ENCODE assay signal across 8 cellular contexts in genomic region chr1:172429324-172430127, GRCh38. TPM values are rescaled to one million over a fixed set of nuclear protein-coding genes. Genes with fewer than 3 reads are reported as not detected.
DNase-seq lines count a peak whose midpoint lies in the region; ATAC-seq and TF ChIP-seq lines count a peak whose summit lies in the region.

No MANE protein-coding gene starts in this region.

- ATAC-seq in HG02642 (IDR thresholded peaks at IDR 0.05; ENCODE audit: poor library complexity, unreplicated experiment) = no peak
- no peak for ATAC-seq in HG03354 (IDR thresholded peaks at IDR 0.05; ENCODE audit: poor library complexity, severe bottlenecking, unreplicated experiment)

- H4K20me1 ChIP-seq in GM23248 (ENCODE audit: insufficient read depth) (no peaks in the 10 kb centered on the region), osteoblast (ENCODE audit: insufficient read depth, low read length) (no peaks in the 10 kb centered on the region)

- no peaks in the 10 kb centered on the region for H3K27me3 ChIP-seq in CD4-positive, alpha-beta memory T cell (ENCODE audit: insufficient read depth, low read length)
- H3K27me3 ChIP-seq in GM23248 (replicated peaks; ENCODE audit: insufficient read depth) = no peaks in the 10 kb centered on the region
- no peaks in the 10 kb centered on the region for H3K27me3 ChIP-seq in osteoblast (ENCODE audit: insufficient read depth, low read length)

- H3K4me3 Mint-ChIP-seq in CD4-positive, alpha-beta memory T cell = peak overlapping the region in 2 of 8 donors; percentile 26 to 39

- H2AFZ ChIP-seq in GM23248 = no peak overlapping the region
- no peak overlapping the region for H2AFZ ChIP-seq in osteoblast (ENCODE audit: low read length)

- no peak overlapping the region for H3K27ac ChIP-seq in CD4-positive, alpha-beta memory T cell (ENCODE audit: low read depth, low read length)
- no peak overlapping the region for H3K27ac ChIP-seq in GM23248
- no peak overlapping the region for H3K27ac ChIP-seq in osteoblast (ENCODE audit: low read depth, low read length)

- peaks cover 0 to 5% (median 0%) of the 10 kb centered on the region in 8 donors for H3K9me3 Mint-ChIP-seq in CD4-positive, alpha-beta memory T cell

- CTCF ChIA-PET in CD4-positive, alpha-beta memory T cell (lab: Charles Lee; ENCODE audit: partially characterized antibody) = interaction anchor here (0.8 to 8.9 kb wide), 15 partner anchors 11 to 629 kb away, joined by 3 to 135 read pairs (median 4); partner anchors contain the start of gene PIGC

- WGBS in GM23248 (ENCODE audit: low coverage in 1 of 2, low lambda C conversion rate in 2 of 2, missing lambda C conversion rate in 2 of 2), 2 experiments = 95 to 97% methylated on average over 1 of the region's 1 CpG

- peaks cover 59% of the 10 kb centered on the region for H3K4me1 ChIP-seq in CD4-positive, alpha-beta memory T cell (ENCODE audit: insufficient read depth, low read length)
- H3K4me1 ChIP-seq in GM23248 (ENCODE audit: insufficient read depth) (no peaks in the 10 kb centered on the region), osteoblast (ENCODE audit: insufficient read depth, low read length) (no peaks in the 10 kb centered on the region)

- POLR2A ChIA-PET in CD4-positive, alpha-beta memory T cell (lab: Charles Lee; ENCODE audit: partially characterized antibody) = interaction anchor here (0.5 to 3.2 kb wide), 4 partner anchors 14 to 132 kb away, joined by 3 to 21 read pairs (median 5); partner anchors contain the start of gene PIGC

- peak; percentile 81 for TF ChIP-seq CTCF in fibroblast of pulmonary artery (IDR thresholded peaks at IDR 0.05; ENCODE audit: low read length, missing control alignments)
- peak; percentile 86 for TF ChIP-seq CTCF in osteoblast (IDR thresholded peaks at IDR 0.05; ENCODE audit: extremely low read depth, low read depth, low read length)

- no peaks in the 10 kb centered on the region for H3K9me2 ChIP-seq in GM23248 (ENCODE audit: insufficient read depth)

- H3K9ac ChIP-seq in GM23248 = no peak overlapping the region

- H3K36me3 ChIP-seq in CD4-positive, alpha-beta memory T cell (ENCODE audit: insufficient read depth, low read length) = no peaks in the 10 kb centered on the region
- no peaks in the 10 kb centered on the region for H3K36me3 ChIP-seq in GM23248 (ENCODE audit: low read depth)
- no peaks in the 10 kb centered on the region for H3K36me3 ChIP-seq in osteoblast (ENCODE audit: insufficient read depth, low read length)

- peaks cover 31 to 49% (median 41%) of the 10 kb centered on the region in 4 donors for H3K4me1 Mint-ChIP-seq in CD4-positive, alpha-beta memory T cell

- intact Hi-C loops in CD4-positive, alpha-beta memory T cell (cut with micrococcal nuclease) = loop anchor here (1.0 to 10.0 kb wide), 8 partner anchors 15 to 785 kb away; partner anchors contain the start of gene PIGC

- H3F3A ChIP-seq in GM23248 (ENCODE audit: insufficient read depth) = no peaks in the 10 kb centered on the region

- peak overlapping the region in 6 of 7 donors; percentile 5 to 72 (median 56) for H3K27ac Mint-ChIP-seq in CD4-positive, alpha-beta memory T cell

- H3K4me2 ChIP-seq in GM23248 (ENCODE audit: unreplicated experiment) (no peak overlapping the region), osteoblast (ENCODE audit: insufficient read depth, low read length) (no peak overlapping the region)

- no peaks in the 10 kb centered on the region for H3K9me3 ChIP-seq in CD4-positive, alpha-beta memory T cell (ENCODE audit: control insufficient read depth in 1 of 2, low read length in 2 of 2)
- H3K9me3 ChIP-seq in GM23248 (ENCODE audit: low read depth) (no peaks in the 10 kb centered on the region), osteoblast (ENCODE audit: low read depth, low read length) (no peaks in the 10 kb centered on the region)

- in situ Hi-C loops in GM23248 (cut with MboI) = loop anchor here (10.0 kb wide), 1 partner anchor 435 kb away; no protein-coding TSS in a partner anchor

- DNase-seq in CD4-positive, alpha-beta memory T cell = peak; percentile 49 to 63 (median 56)
- DNase-seq in GM23248 (peak; percentile 75), NCI-H345 treated with DMSO at 0.1 percent for 48 hours (lab: John Stamatoyannopoulos, UW; ENCODE audit: unreplicated experiment) (peak; percentile 35), fibroblast of pulmonary artery (ENCODE audit: low read depth) (peak; percentile 87), osteoblast (ENCODE audit: insufficient read length, low spot score, missing footprints) (peak; percentile 74)
- peak; percentile 54 for DNase-seq in activated CD4-positive, alpha-beta T cell treated with anti-CD3 and anti-CD28 coated beads for 48 hours

- no peaks in the 10 kb centered on the region for H3K27me3 Mint-ChIP-seq in CD4-positive, alpha-beta memory T cell

- no peak overlapping the region for H3K4me3 ChIP-seq in CD4-positive, alpha-beta memory T cell (ENCODE audit: low read length in 2 of 2)
- no peak overlapping the region for H3K4me3 ChIP-seq in GM23248
- H3K4me3 ChIP-seq in fibroblast of pulmonary artery (replicated peaks; ENCODE audit: low read depth, low read length) = no peak overlapping the region
- no peak overlapping the region for H3K4me3 ChIP-seq in osteoblast (ENCODE audit: insufficient read depth, low read length)

- peaks cover 0 to 9% of the 10 kb centered on the region in 2 donors for H3K36me3 Mint-ChIP-seq in CD4-positive, alpha-beta memory T cell

- H3K79me2 ChIP-seq in GM23248 (ENCODE audit: insufficient read depth) (no peaks in the 10 kb centered on the region; the same call in 1 of the 2 replicates), osteoblast (ENCODE audit: insufficient read depth, low read length) (no peaks in the 10 kb centered on the region)

RNA-seq across cellular contexts. Expression of gene C1orf105, which starts 9.0 kb away (rescaled TPM):
- total RNA-seq in CD4-positive, alpha-beta memory T cell = not detected
- polyA plus RNA-seq in CD4-positive, alpha-beta memory T cell = not detected
- total RNA-seq in GM23248 (2014; rRNA removed; shearing (Covaris generic)) = not detected in 2 replicates
- polyA plus RNA-seq in GM23248 (2016; fragmentation: Nextera tagmentation; extraction: Ambion mirVana) = not detected in 2 replicates
- not detected in 2 replicates for total RNA-seq in osteoblast

RNA-seq across cellular contexts. Expression of gene PIGC, which starts 14.3 kb away (rescaled TPM):
- total RNA-seq in CD4-positive, alpha-beta memory T cell = 10 to 100 TPM; 48.9 to 49.2 TPM
- 100 to 1,000 TPM; 109 to 132 TPM for polyA plus RNA-seq in CD4-positive, alpha-beta memory T cell
- 18.3 and 27.8 TPM in 2 replicates for total RNA-seq in GM23248 (2014; rRNA removed; shearing (Covaris generic))
- 29.3 and 32.7 TPM in 2 replicates for polyA plus RNA-seq in GM23248 (2016; fragmentation: Nextera tagmentation; extraction: Ambion mirVana)
- total RNA-seq in osteoblast = 19.7 and 22.4 TPM in 2 replicates

Comparison
In these comparisons a context has a peak if more than half of its experiments do, and no peak if none do; other contexts are left out.
1. DNase-seq: peak in every context shown above with its lines; median percentile 87 in fibroblast of pulmonary artery; 75 in GM23248; 74 in osteoblast; 56 in CD4-positive, alpha-beta memory T cell; 54 in activated CD4-positive, alpha-beta T cell treated with anti-CD3 and anti-CD28 coated beads for 48 hours; 35 in NCI-H345 treated with DMSO at 0.1 percent for 48 hours.